ENCODE assay signal across 8 cellular contexts in the genomic region with DNA sequence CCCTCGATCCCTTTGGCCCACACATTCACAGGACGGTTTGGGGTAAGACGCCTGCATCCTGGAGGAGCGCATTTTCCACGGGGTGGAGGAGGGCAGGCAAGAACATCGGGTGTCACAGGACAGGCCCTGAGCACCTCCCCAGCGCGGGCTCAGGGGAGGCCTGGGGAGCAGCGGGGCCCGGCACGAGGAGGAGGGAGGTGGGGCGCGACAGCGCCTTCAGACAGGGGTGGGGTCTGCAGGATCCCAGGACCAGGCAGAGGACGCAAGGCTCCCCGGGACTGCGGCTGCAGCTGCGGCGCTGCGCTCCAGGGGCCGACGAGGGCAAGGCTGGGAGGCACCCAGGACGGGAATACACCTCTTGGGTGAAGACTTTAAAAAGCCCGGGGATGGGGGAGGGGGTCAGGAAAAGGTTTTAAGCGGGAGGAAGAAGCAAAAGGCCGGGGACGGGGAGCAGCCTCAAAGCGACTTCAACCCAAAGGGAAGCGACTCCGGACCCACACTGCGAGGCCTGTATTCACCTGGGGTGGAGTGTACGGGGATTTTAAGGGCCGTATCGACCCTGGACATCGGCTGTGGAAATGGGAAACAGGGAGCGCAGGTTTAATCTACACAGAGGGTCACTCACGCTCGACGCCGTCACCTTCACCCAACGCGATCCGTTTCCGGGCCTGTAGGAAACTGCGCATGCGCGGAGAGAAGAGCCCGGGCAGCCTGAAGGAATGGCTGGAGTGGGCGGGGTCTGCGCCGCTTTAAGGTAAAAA. TPM values are rescaled to one million over a fixed set of nuclear protein-coding genes. Genes with fewer than 3 reads are reported as not detected.
DNase-seq lines count a peak whose midpoint lies in the region; ATAC-seq lines count a peak whose summit lies in the region.

Gene ZNF415, minus strand, starts transcription at position 680 of the 761 bp plus-strand sequence. CDS start 10,234 bp downstream, outside the sequence.

- no peak within 1 kb of the TSS for H2BK15ac ChIP-seq in mesenchymal stem cell (ENCODE audit: low read depth, poor library complexity, severe bottlenecking)

- H3K36me3 ChIP-seq in MG63, result no peaks in the 10 kb centered on the region
- no peaks in the 10 kb centered on the region for H3K36me3 ChIP-seq in mesenchymal stem cell (ENCODE audit: control insufficient read depth in 1 of 2, insufficient read depth in 2 of 2, low read depth in 1 of 2, low read length in 2 of 2)

- peak within 1 kb of the TSS; percentile 43 for H2BK120ac ChIP-seq in mesenchymal stem cell (ENCODE audit: low read depth, low read length)

- no peak within 1 kb of the TSS for H3K23ac ChIP-seq in mesenchymal stem cell (ENCODE audit: low read length in 2 of 2)

- H3K4me2 ChIP-seq in mesenchymal stem cell (ENCODE audit: low read length, poor library complexity, severe bottlenecking), result peak within 1 kb of the TSS; percentile 67

- ATAC-seq in GM21360 (IDR thresholded peaks at IDR 0.05; ENCODE audit: unreplicated experiment) (no peak), GM19452 (IDR thresholded peaks at IDR 0.05; ENCODE audit: unreplicated experiment) (no peak)

- H2AK5ac ChIP-seq in mesenchymal stem cell (ENCODE audit: low read length, severe bottlenecking), result no peak within 1 kb of the TSS

- peak within 1 kb of the TSS; percentile 29 for H2AFZ ChIP-seq in mesenchymal stem cell (ENCODE audit: low read depth, low read length)

- H3K9me3 ChIP-seq in MG63 (0 out of 2 replicates have a peak, but pooled peaks cover 3% of the 10 kb centered on the region), mesenchymal stem cell (ENCODE audit: control insufficient read depth, low read length) (peaks cover 11% of the 10 kb centered on the region)

- peak within 1 kb of the TSS; percentile 46 for H4K91ac ChIP-seq in mesenchymal stem cell (ENCODE audit: low read length)

- H3K18ac ChIP-seq in mesenchymal stem cell (ENCODE audit: low read depth in 1 of 2, low read length in 2 of 2), result peak within 1 kb of the TSS; percentile 24 to 50

- H3K27me3 ChIP-seq in MG63 (no peaks in the 10 kb centered on the region), mesenchymal stem cell (ENCODE audit: control insufficient read depth in 1 of 2, insufficient read depth in 1 of 2, low read length in 2 of 2) (no peaks in the 10 kb centered on the region)

- DNase-seq in C1 segment of cervical spinal cord (lab: John Stamatoyannopoulos, UW), result peak in 13 of 14 donors; percentile 15 to 86 (median 71)
- peak; percentile 17 for DNase-seq in MG63
- DNase-seq in activated CD8-positive, alpha-beta memory T cell treated with anti-CD3 and anti-CD28 coated beads for 24 hours, result peak; percentile 66
- DNase-seq in epidermal melanocyte (ENCODE audit: insufficient read length, low spot score), result peak; percentile 56
- peak; percentile 60 for DNase-seq in mesenchymal stem cell
- peak in 2 of 3 experiments; percentile 5 to 36 for DNase-seq in stimulated activated CD4-positive, alpha-beta T cell treated with anti-CD3 and anti-CD28 coated beads, TNF-alpha, amount 100 ng/mL, for 24 hours (ENCODE audit: low read depth in 3 of 3)

- H3K14ac ChIP-seq in mesenchymal stem cell (ENCODE audit: low read length in 2 of 2), result no peak within 1 kb of the TSS

- H4K8ac ChIP-seq in mesenchymal stem cell (ENCODE audit: low read length), result peak within 1 kb of the TSS; percentile 84

- no peak within 1 kb of the TSS for H3K4me3 ChIP-seq in MG63
- H3K4me3 ChIP-seq in mesenchymal stem cell (ENCODE audit: insufficient read depth in 1 of 2, low read depth in 1 of 2, low read length in 2 of 2), result peak within 1 kb of the TSS; percentile 52 to 78

- no peaks in the 10 kb centered on the region for H3K79me1 ChIP-seq in mesenchymal stem cell (replicated peaks; ENCODE audit: low read length, poor library complexity, severe bottlenecking)

- 3% methylated on average over 51 of the region's 51 CpGs for WGBS in mesenchymal stem cell

- no peak within 1 kb of the TSS for H3K27ac ChIP-seq in mesenchymal stem cell (ENCODE audit: low read length, poor library complexity, severe bottlenecking)

- H3K9ac ChIP-seq in mesenchymal stem cell (ENCODE audit: low read length), result peak within 1 kb of the TSS; percentile 85

- no peak within 1 kb of the TSS for H2BK5ac ChIP-seq in mesenchymal stem cell (ENCODE audit: low read depth, low read length, poor library complexity, severe bottlenecking)

- H2BK12ac ChIP-seq in mesenchymal stem cell (ENCODE audit: low read length in 2 of 2), result no peak within 1 kb of the TSS

- H3K4me1 ChIP-seq in mesenchymal stem cell (ENCODE audit: control insufficient read depth, insufficient read depth, low read depth, low read length), result peaks cover 7% of the 10 kb centered on the region

- H3K4ac ChIP-seq in mesenchymal stem cell (ENCODE audit: low read depth in 1 of 2, low read length in 2 of 2), result no peak within 1 kb of the TSS

RNA-seq across cellular contexts. Expression of gene ZNF415, which starts in this region (rescaled TPM):
- total RNA-seq in MG63 (2014; rRNA removed; shearing (Covaris generic); ENCODE audit: low replicate concordance), result not detected in 2 replicates
- polyA plus RNA-seq in mesenchymal stem cell (2013, experiment 1 of 2), result 5.1 TPM
- 5.3 TPM for polyA plus RNA-seq in mesenchymal stem cell (2013, experiment 2 of 2)

Comparison
In these comparisons a context has a peak if more than half of its experiments do, and no peak if none do; other contexts are left out.
1. Peak in DNase-seq in MG63; RNA of the gene not detected or under 1 TPM.
2. DNase-seq: peak in every context shown above with its lines; median percentile 71 in C1 segment of cervical spinal cord; 66 in activated CD8-positive, alpha-beta memory T cell treated with anti-CD3 and anti-CD28 coated beads for 24 hours; 60 in mesenchymal stem cell; 56 in epidermal melanocyte; 20 in stimulated activated CD4-positive, alpha-beta T cell treated with anti-CD3 and anti-CD28 coated beads, TNF-alpha, amount 100 ng/mL, for 24 hours; 17 in MG63.